25 cellular contexts compared by ENCODE assay signal in genomic region chr17:69267219-69267618, GRCh38. TPM values are rescaled to one million over a fixed set of nuclear protein-coding genes. Genes with fewer than 3 reads are reported as not detected.
"Had no signal": no experiment of that assay in that cellular context is flagged by ENCODE, and none has a peak within 500 bp of the region (broad histone marks: within the 10 kb centered on the region; RNA-seq: fewer than 3 reads in every experiment).

No MANE protein-coding gene starts in this region.

- DNase-seq: activated B cell treated with CpG ODN at 0.5 μM for 24 hours; activated CD4-positive, alpha-beta memory T cell treated with anti-CD3 and anti-CD28 coated beads for 36 hours; activated CD4-positive, alpha-beta T cell treated with anti-CD3 and anti-CD28 coated beads for 4 hours; activated CD4-positive, alpha-beta T cell treated with anti-CD3 and anti-CD28 coated beads, Interleukin-2, amount 50 U/mL, for 1 hour; activated CD4-positive, CD25-positive, alpha-beta regulatory T cell treated with anti-CD3 and anti-CD28 coated beads, Interleukin-2, amount 50 U/mL, for 72 hours; activated CD8-positive, alpha-beta memory T cell treated with anti-CD3 and anti-CD28 coated beads, Interleukin-2, amount 50 U/mL, for 4 hours; activated effector memory CD4-positive, alpha-beta T cell treated with Interleukin-2 at 50 U/mL for 16 hours; activated naive CD4-positive, alpha-beta T cell treated with anti-CD3 and anti-CD28 coated beads, Interleukin-2, amount 10 ng/mL, durations not matched to agents 7 days and 5 days; activated naive CD8-positive, alpha-beta T cell treated with anti-CD3 and anti-CD28 coated beads, Interleukin-2, amount 50 U/mL, for 24 hours; activated T-cell treated with anti-CD3 and anti-CD28 coated beads, Interleukin-2, amount 50 U/mL, for 48 hours; anterior cingulate cortex; caudate nucleus; cerebellar nuclear complex; MV-4-11; NCI-H1092; NCI-H1436 treated with DMSO at 0.1 percent for 48 hours; NCI-H1694 treated with DMSO at 0.1 percent for 48 hours; NCI-H2029; NCI-H345; NCI-H524 treated with DMSO at 0.1 percent for 48 hours; PC-9; Right ventricle myocardium superior; SK-N-SH had no signal

- H3K27ac ChIP-seq: PC-9, VCaP had no signal

- H3K9ac ChIP-seq: SK-N-SH had no signal

- H3K4me3 ChIP-seq: K562, PC-9 had no signal

RNA-seq across cellular contexts. Expression of gene ABCA10, which starts 38.6 kb away (rescaled TPM):
- total RNA-seq: PC-9 had no signal
